ENCODE assay signal across 29 cellular contexts in genomic region chrX:118615141-118615540, GRCh38.
"Had no signal": no experiment of that assay in that cellular context is flagged by ENCODE, and none has a peak within 500 bp of the region (broad histone marks: within the 10 kb centered on the region; RNA-seq: fewer than 3 reads in every experiment).

No MANE protein-coding gene starts in this region.

- H3K27ac ChIP-seq: left lung, lower lobe of right lung, pancreas, prostate gland, stomach, testis, thyroid gland, transverse colon, upper lobe of left lung had no signal

- H3K36me3 ChIP-seq: pancreas, prostate gland, transverse colon had no signal

- DNase-seq: hypothalamus; immature natural killer cell; kidney; left colon; left lung; lower lobe of right lung; mammary epithelial cell; mesenchymal stem cell; naive thymus-derived CD4-positive, alpha-beta T cell; nucleus accumbens; pancreas; posterior cingulate gyrus; retina; right cardiac atrium; stimulated activated CD4-positive, alpha-beta T cell treated with anti-CD3 and anti-CD28 coated beads, Interleukin-1b, Interleukin-23, amount 100 ng/mL, for 48 hours; stimulated activated CD4-positive, alpha-beta T cell treated with anti-CD3 and anti-CD28 coated beads, Interleukin-2, amount 100 ng/mL, for 48 hours; stimulated activated CD4-positive, alpha-beta T cell treated with anti-CD3 and anti-CD28 coated beads, Interleukin-4, amount 100 ng/mL, for 4 hours; stimulated activated CD8-positive, alpha-beta memory T cell treated with anti-CD3 and anti-CD28 coated beads, Interleukin-4, amount 100 ng/mL, for 48 hours; stimulated activated naive CD8-positive, alpha-beta T cell treated with anti-CD3 and anti-CD28 coated beads, Interleukin-15, Interleukin-2, amounts not matched to agents 100 U/mL and 50 U/mL, for 24 hours; stomach; testis; thyroid gland; transverse colon; upper lobe of left lung had no signal

- H3K4me3 ChIP-seq: left lung, lower lobe of right lung, pancreas, prostate gland, smooth muscle cell, stomach, testis, thyroid gland, transverse colon, upper lobe of left lung had no signal

- H3K27me3 ChIP-seq: left lung, stomach, testis, thyroid gland, transverse colon, upper lobe of left lung had no signal

- H3K9me3 ChIP-seq: left lung, lower lobe of right lung, pancreas, prostate gland, stomach, testis, thyroid gland, transverse colon, upper lobe of left lung had no signal

- H3K4me1 ChIP-seq: left lung, lower lobe of right lung, pancreas, prostate gland, testis, thyroid gland, transverse colon, upper lobe of left lung had no signal

- H3K27ac Mint-ChIP-seq: immature natural killer cell; naive thymus-derived CD4-positive, alpha-beta T cell; natural killer cell treated with Interleukin-12 subunit alpha and Interleukin-12 subunit beta and Interleukin-15 and Interleukin-18, amount 100 ng/mL, for 72 hours; stimulated activated memory B cell treated with anti-CD40 and anti-IgM and Interleukin-4, amounts not matched to agents 10 μg/mL and 1 μg/mL and 100 μg/mL, for 72 hours had no signal

- H3K27me3 Mint-ChIP-seq: naive thymus-derived CD4-positive, alpha-beta T cell; stimulated activated memory B cell treated with anti-CD40 and anti-IgM and Interleukin-4, amounts not matched to agents 10 μg/mL and 1 μg/mL and 100 μg/mL, for 72 hours had no signal

- H3K4me1 Mint-ChIP-seq: immature natural killer cell, neural crest cell had no signal

- H3K4me3 Mint-ChIP-seq: immature natural killer cell; naive thymus-derived CD4-positive, alpha-beta T cell; natural killer cell treated with Interleukin-12 subunit alpha and Interleukin-12 subunit beta and Interleukin-15 and Interleukin-18, amount 100 ng/mL, for 72 hours; neural crest cell; stimulated activated memory B cell treated with anti-CD40 and anti-IgM and Interleukin-4, amounts not matched to agents 10 μg/mL and 1 μg/mL and 100 μg/mL, for 72 hours had no signal

- H3K9me3 Mint-ChIP-seq: immature natural killer cell; naive thymus-derived CD4-positive, alpha-beta T cell; natural killer cell treated with Interleukin-12 subunit alpha and Interleukin-12 subunit beta and Interleukin-15 and Interleukin-18, amount 100 ng/mL, for 72 hours; neural crest cell; stimulated activated memory B cell treated with anti-CD40 and anti-IgM and Interleukin-4, amounts not matched to agents 10 μg/mL and 1 μg/mL and 100 μg/mL, for 72 hours had no signal
